Comparison of ENCODE assay signal across 20 cellular contexts in genomic region chr21:39209334-39209688, GRCh38. TPM values are rescaled to one million over a fixed set of nuclear protein-coding genes. Genes with fewer than 3 reads are reported as not detected.
DNase-seq lines count a peak whose midpoint lies in the region; ATAC-seq lines count a peak whose summit lies in the region.
"Had no signal": no experiment of that assay in that cellular context is flagged by ENCODE, and none has a peak within 500 bp of the region (broad histone marks: within the 10 kb centered on the region; RNA-seq: fewer than 3 reads in every experiment).

No MANE protein-coding gene starts in this region.

- H3K9me3 ChIP-seq in CD8-positive, alpha-beta memory T cell (ENCODE audit: low read length), result no peaks in the 10 kb centered on the region
- H3K9me3 ChIP-seq in naive thymus-derived CD4-positive, alpha-beta T cell (ENCODE audit: control insufficient read depth in 2 of 3, low read length in 3 of 3), result no peaks in the 10 kb centered on the region
- H3K9me3 ChIP-seq: lower lobe of right lung, psoas muscle, SK-N-SH, transverse colon had no signal

- no peaks in the 10 kb centered on the region for H3K27me3 ChIP-seq in CD8-positive, alpha-beta memory T cell (ENCODE audit: insufficient read depth, low read length, poor library complexity, severe bottlenecking)
- H3K27me3 ChIP-seq in naive thymus-derived CD4-positive, alpha-beta T cell (ENCODE audit: control insufficient read depth in 2 of 2, insufficient read depth in 2 of 2, low read length in 2 of 2), result no peaks in the 10 kb centered on the region
- H3K27me3 ChIP-seq: transverse colon had no signal

- POLR2A ChIA-PET in activated CD4-positive, alpha-beta T cell treated with anti-CD3 and anti-CD28 coated beads for 36 hours (lab: Charles Lee), result interaction anchor here (0.7 kb wide), 2 partner anchors 33 to 187 kb away, joined by 4 to 5 read pairs; no protein-coding TSS in a partner anchor
- POLR2A ChIA-PET in CD8-positive, alpha-beta memory T cell (lab: Charles Lee), result no interaction called here
- POLR2A ChIA-PET in naive thymus-derived CD4-positive, alpha-beta T cell (lab: Charles Lee), result no interaction called here

- no peaks in the 10 kb centered on the region for H3K27me3 Mint-ChIP-seq in activated CD4-positive, alpha-beta T cell treated with anti-CD3 and anti-CD28 coated beads for 36 hours
- no peaks in the 10 kb centered on the region for H3K27me3 Mint-ChIP-seq in CD8-positive, alpha-beta memory T cell
- no peaks in the 10 kb centered on the region for H3K27me3 Mint-ChIP-seq in activated naive CD8-positive, alpha-beta T cell
- no peaks in the 10 kb centered on the region for H3K27me3 Mint-ChIP-seq in naive thymus-derived CD4-positive, alpha-beta T cell
- H3K27me3 Mint-ChIP-seq: activated naive CD4-positive, alpha-beta T cell treated with anti-CD3 and anti-CD28 coated beads, Interleukin-2, amount 10 ng/mL, durations not matched to agents 7 days and 5 days had no signal

- DNase-seq in activated CD4-positive, alpha-beta T cell treated with anti-CD3 and anti-CD28 coated beads for 36 hours, result no peak
- DNase-seq in activated CD4-positive, alpha-beta T cell treated with anti-CD3 and anti-CD28 coated beads for 1 hour, result no peak
- no peak for DNase-seq in CD8-positive, alpha-beta memory T cell
- no peak for DNase-seq in naive thymus-derived CD4-positive, alpha-beta T cell
- DNase-seq in activated CD4-positive, CD25-positive, alpha-beta regulatory T cell (lab: John Stamatoyannopoulos, UW), result no peak
- DNase-seq: activated CD4-positive, alpha-beta T cell treated with anti-CD3 and anti-CD28 coated beads, Interleukin-2, amount 50 U/mL, for 1 hour; activated CD8-positive, alpha-beta memory T cell treated with anti-CD3 and anti-CD28 coated beads, Interleukin-2, amount 50 U/mL, for 48 hours; activated naive CD4-positive, alpha-beta T cell treated with anti-CD3 and anti-CD28 coated beads, Interleukin-2, amount 10 ng/mL, durations not matched to agents 7 days and 5 days; AML-193; lower lobe of right lung; NCI-H1048; NCI-H187 treated with DMSO at 0.1 percent for 48 hours; NCI-H82; psoas muscle; SK-N-SH had no signal

- no peak overlapping the region for H3K4me3 Mint-ChIP-seq in activated CD4-positive, alpha-beta T cell treated with anti-CD3 and anti-CD28 coated beads for 36 hours
- H3K4me3 Mint-ChIP-seq in CD8-positive, alpha-beta memory T cell, result no peak overlapping the region
- peak overlapping the region; percentile 24 for H3K4me3 Mint-ChIP-seq in activated naive CD8-positive, alpha-beta T cell
- peak overlapping the region in 4 of 10 donors; percentile 27 to 57 (median 36) for H3K4me3 Mint-ChIP-seq in naive thymus-derived CD4-positive, alpha-beta T cell
- H3K4me3 Mint-ChIP-seq: activated naive CD4-positive, alpha-beta T cell treated with anti-CD3 and anti-CD28 coated beads, Interleukin-2, amount 10 ng/mL, durations not matched to agents 7 days and 5 days had no signal

- peaks cover 36% of the 10 kb centered on the region for H3K36me3 Mint-ChIP-seq in activated CD4-positive, alpha-beta T cell treated with anti-CD3 and anti-CD28 coated beads for 36 hours (ENCODE audit: low read depth)
- H3K36me3 Mint-ChIP-seq in CD8-positive, alpha-beta memory T cell, result peaks cover 0 to 78% (median 21%) of the 10 kb centered on the region in 3 donors
- peaks cover 11% of the 10 kb centered on the region for H3K36me3 Mint-ChIP-seq in activated naive CD8-positive, alpha-beta T cell
- H3K36me3 Mint-ChIP-seq in naive thymus-derived CD4-positive, alpha-beta T cell, result peaks cover 15 to 51% (median 24%) of the 10 kb centered on the region in 5 donors

- peaks cover 22% of the 10 kb centered on the region for H3K36me3 ChIP-seq in CD8-positive, alpha-beta memory T cell (ENCODE audit: insufficient read depth, low read length)
- peaks cover 0 to 47% (median 8%) of the 10 kb centered on the region in 3 experiments for H3K36me3 ChIP-seq in naive thymus-derived CD4-positive, alpha-beta T cell (ENCODE audit: control insufficient read depth in 2 of 3, insufficient read depth in 3 of 3, low read length in 3 of 3)

- no peak for ATAC-seq in activated CD4-positive, alpha-beta T cell treated with anti-CD3 and anti-CD28 coated beads for 36 hours
- ATAC-seq in naive thymus-derived CD4-positive, alpha-beta T cell, result no peak
- ATAC-seq in GM21619 (IDR thresholded peaks at IDR 0.05; ENCODE audit: unreplicated experiment) (no peak), GM21390 (IDR thresholded peaks at IDR 0.05; ENCODE audit: unreplicated experiment) (no peak)
- ATAC-seq: psoas muscle had no signal

- peaks cover 32% of the 10 kb centered on the region for H3K4me1 Mint-ChIP-seq in activated CD4-positive, alpha-beta T cell treated with anti-CD3 and anti-CD28 coated beads for 36 hours
- peaks cover 24 to 40% (median 37%) of the 10 kb centered on the region in 3 donors for H3K4me1 Mint-ChIP-seq in CD8-positive, alpha-beta memory T cell
- H3K4me1 Mint-ChIP-seq in activated naive CD8-positive, alpha-beta T cell (ENCODE audit: low read depth), result peaks cover 38% of the 10 kb centered on the region
- H3K4me1 Mint-ChIP-seq in naive thymus-derived CD4-positive, alpha-beta T cell, result peaks cover 8 to 51% (median 42%) of the 10 kb centered on the region in 7 donors

- H3K27ac Mint-ChIP-seq in activated CD4-positive, alpha-beta T cell treated with anti-CD3 and anti-CD28 coated beads for 36 hours, result peak overlapping the region; percentile 47
- peak overlapping the region in 5 of 8 donors; percentile 5 to 85 (median 34) for H3K27ac Mint-ChIP-seq in CD8-positive, alpha-beta memory T cell
- peak overlapping the region; percentile 77 for H3K27ac Mint-ChIP-seq in activated naive CD8-positive, alpha-beta T cell
- H3K27ac Mint-ChIP-seq in naive thymus-derived CD4-positive, alpha-beta T cell, result peak overlapping the region in 8 of 9 donors; percentile 7 to 82 (median 56)
- H3K27ac Mint-ChIP-seq: activated naive CD4-positive, alpha-beta T cell treated with anti-CD3 and anti-CD28 coated beads, Interleukin-2, amount 10 ng/mL, durations not matched to agents 7 days and 5 days had no signal

- H3K27ac ChIP-seq in CD8-positive, alpha-beta memory T cell (ENCODE audit: low read depth, low read length), result peak overlapping the region; percentile 62
- no peak overlapping the region for H3K27ac ChIP-seq in naive thymus-derived CD4-positive, alpha-beta T cell (ENCODE audit: low read depth, low read length)
- H3K27ac ChIP-seq: lower lobe of right lung, psoas muscle, VCaP had no signal

- CTCF ChIA-PET in activated CD4-positive, alpha-beta T cell treated with anti-CD3 and anti-CD28 coated beads for 36 hours (lab: Charles Lee), result interaction anchor here (0.6 to 1.1 kb wide), 3 partner anchors 10 to 267 kb away, joined by 3 to 4 read pairs (median 4); no protein-coding TSS in a partner anchor
- CTCF ChIA-PET in CD8-positive, alpha-beta memory T cell (lab: Charles Lee), result no interaction called here
- CTCF ChIA-PET in naive thymus-derived CD4-positive, alpha-beta T cell (lab: Charles Lee), result no interaction called here

- H3K4me3 ChIP-seq in CD8-positive, alpha-beta memory T cell (ENCODE audit: low read length), result no peak overlapping the region
- no peak overlapping the region for H3K4me3 ChIP-seq in naive thymus-derived CD4-positive, alpha-beta T cell (ENCODE audit: low read length)
- H3K4me3 ChIP-seq: lower lobe of right lung, psoas muscle, transverse colon had no signal

- H3K4me1 ChIP-seq in CD8-positive, alpha-beta memory T cell (ENCODE audit: insufficient read depth, low read length), result peaks cover 5% of the 10 kb centered on the region
- peaks cover 0 to 5% of the 10 kb centered on the region in 2 donors for H3K4me1 ChIP-seq in naive thymus-derived CD4-positive, alpha-beta T cell (ENCODE audit: control insufficient read depth in 2 of 2, insufficient read depth in 2 of 2, low read length in 2 of 2)
- H3K4me1 ChIP-seq: psoas muscle had no signal

- H3K9me3 Mint-ChIP-seq in activated CD4-positive, alpha-beta T cell treated with anti-CD3 and anti-CD28 coated beads for 36 hours (ENCODE audit: low read depth), result no peaks in the 10 kb centered on the region
- H3K9me3 Mint-ChIP-seq in CD8-positive, alpha-beta memory T cell, result no peaks in the 10 kb centered on the region
- no peaks in the 10 kb centered on the region for H3K9me3 Mint-ChIP-seq in activated naive CD8-positive, alpha-beta T cell (ENCODE audit: low read depth)
- H3K9me3 Mint-ChIP-seq in naive thymus-derived CD4-positive, alpha-beta T cell, result no peaks in the 10 kb centered on the region
- H3K9me3 Mint-ChIP-seq: activated naive CD4-positive, alpha-beta T cell treated with anti-CD3 and anti-CD28 coated beads, Interleukin-2, amount 10 ng/mL, durations not matched to agents 7 days and 5 days had no signal

- intact Hi-C loops in activated CD4-positive, alpha-beta T cell treated with anti-CD3 and anti-CD28 coated beads for 36 hours (cut with DNase I, micrococcal nuclease), result no loop called here
- intact Hi-C loops in naive thymus-derived CD4-positive, alpha-beta T cell (cut with micrococcal nuclease), result loop anchor here in 1 of 2 donors (2.0 kb wide), 2 partner anchors 13 to 25 kb away; no protein-coding TSS in a partner anchor

RNA-seq across cellular contexts. Expression of gene PSMG1, which starts 26.1 kb away (rescaled TPM):
- 100 to 1,000 TPM; 109 to 123 TPM for total RNA-seq in activated CD4-positive, alpha-beta T cell treated with anti-CD3 and anti-CD28 coated beads for 36 hours
- 100 to 1,000 TPM; 102 to 105 TPM for total RNA-seq in CD8-positive, alpha-beta memory T cell
- 37.2 TPM for polyA plus RNA-seq in CD8-positive, alpha-beta memory T cell
- total RNA-seq in naive thymus-derived CD4-positive, alpha-beta T cell, result 10 to 100 TPM in 4 of 5 experiments, 1 to 10 TPM in 1; 9.8 to 62.5 (median 16.9) TPM
- 10 to 100 TPM; 46.2 to 48.2 TPM for polyA plus RNA-seq in naive thymus-derived CD4-positive, alpha-beta T cell
